21 cellular contexts compared by ENCODE assay signal in the genomic region with DNA sequence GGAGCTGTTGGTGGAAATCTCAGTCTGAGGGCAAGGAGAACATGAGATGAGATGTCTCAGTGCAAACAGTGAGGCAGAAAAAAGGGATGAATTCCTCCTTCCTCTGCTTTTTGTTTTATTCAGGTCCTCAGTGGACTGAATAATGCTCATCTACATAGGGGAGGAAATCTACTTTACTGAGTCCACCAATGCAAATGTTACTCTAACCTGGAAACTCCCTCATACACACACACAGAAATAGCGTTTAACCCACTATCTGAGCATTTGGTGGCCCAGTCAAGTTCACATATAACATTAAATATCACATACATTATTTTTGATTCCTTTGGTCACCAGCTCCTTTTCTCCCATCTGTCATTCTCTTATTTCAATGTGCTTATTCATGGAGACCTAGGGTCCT.
"Had no signal": no experiment of that assay in that cellular context is flagged by ENCODE, and none has a peak within 500 bp of the region (broad histone marks: within the 10 kb centered on the region; RNA-seq: fewer than 3 reads in every experiment).

No MANE protein-coding gene starts in this region.

- H3K9me3 ChIP-seq: colonic mucosa, neutrophil, ovary, prostate gland, upper lobe of left lung had no signal

- H3K27ac ChIP-seq: colonic mucosa, dorsolateral prefrontal cortex, heart right ventricle, neutrophil, ovary, prostate gland, upper lobe of left lung, VCaP had no signal

- H3K27me3 ChIP-seq: colonic mucosa, dorsolateral prefrontal cortex, heart right ventricle, neutrophil, ovary, upper lobe of left lung had no signal

- H3K4me3 ChIP-seq: colonic mucosa, dorsolateral prefrontal cortex, heart right ventricle, ovary, prostate gland, upper lobe of left lung had no signal

- H3K4me3 Mint-ChIP-seq: activated CD4-positive, alpha-beta memory T cell treated with anti-CD3 and anti-CD28 coated beads, Interleukin-2, amount 10 ng/mL, durations not matched to agents 7 days and 5 days; activated CD4-positive, alpha-beta T cell treated with anti-CD3 and anti-CD28 coated beads, Interleukin-2, amount 10 ng/mL, durations not matched to agents 24 days and 14 days; activated naive CD4-positive, alpha-beta T cell treated with anti-CD3 and anti-CD28 coated beads, Interleukin-2, amount 10 ng/mL, durations not matched to agents 7 days and 5 days; memory B cell; nephron had no signal

- H3K27me3 Mint-ChIP-seq: activated CD4-positive, alpha-beta memory T cell treated with anti-CD3 and anti-CD28 coated beads, Interleukin-2, amount 10 ng/mL, durations not matched to agents 7 days and 5 days; activated CD4-positive, alpha-beta T cell treated with anti-CD3 and anti-CD28 coated beads, Interleukin-2, amount 10 ng/mL, durations not matched to agents 24 days and 14 days; activated naive CD4-positive, alpha-beta T cell treated with anti-CD3 and anti-CD28 coated beads, Interleukin-2, amount 10 ng/mL, durations not matched to agents 7 days and 5 days; memory B cell had no signal

- H3K4me1 ChIP-seq: colonic mucosa, prostate gland, upper lobe of left lung had no signal

- DNase-seq: activated CD4-positive, alpha-beta memory T cell treated with anti-CD3 and anti-CD28 coated beads, Interleukin-2, amount 10 ng/mL, durations not matched to agents 7 days and 5 days; activated CD4-positive, alpha-beta T cell treated with anti-CD3 and anti-CD28 coated beads, Interleukin-2, amount 10 ng/mL, durations not matched to agents 24 days and 14 days; activated effector memory CD4-positive, alpha-beta T cell treated with anti-CD3 and anti-CD28 coated beads, Interleukin-2, amount 50 U/mL, for 16 hours; activated naive CD4-positive, alpha-beta T cell treated with anti-CD3 and anti-CD28 coated beads, Interleukin-2, amount 10 ng/mL, durations not matched to agents 7 days and 5 days; amygdala; colonic mucosa; dorsolateral prefrontal cortex; heart right ventricle; islet precursor cell; left cardiac atrium; ovary; stimulated activated CD4-positive, alpha-beta T cell treated with anti-CD3 and anti-CD28 coated beads, Interleukin-4, amount 100 ng/mL, for 1 hour; stimulated activated naive CD4-positive, alpha-beta T cell treated with Interleukin-2 at 50 U/mL for 16 hours; upper lobe of left lung had no signal

- H3K36me3 ChIP-seq: colonic mucosa, heart right ventricle, neutrophil, ovary, prostate gland, upper lobe of left lung had no signal

- H3K36me3 Mint-ChIP-seq: activated naive CD4-positive, alpha-beta T cell treated with anti-CD3 and anti-CD28 coated beads, Interleukin-2, amount 10 ng/mL, durations not matched to agents 7 days and 5 days; memory B cell had no signal

- FAIRE-seq: bronchial epithelial cell had no signal

- H3K4me1 Mint-ChIP-seq: activated CD4-positive, alpha-beta memory T cell treated with anti-CD3 and anti-CD28 coated beads, Interleukin-2, amount 10 ng/mL, durations not matched to agents 7 days and 5 days; activated CD4-positive, alpha-beta T cell treated with anti-CD3 and anti-CD28 coated beads, Interleukin-2, amount 10 ng/mL, durations not matched to agents 24 days and 14 days; activated naive CD4-positive, alpha-beta T cell treated with anti-CD3 and anti-CD28 coated beads, Interleukin-2, amount 10 ng/mL, durations not matched to agents 7 days and 5 days; memory B cell had no signal

- H3K9me3 Mint-ChIP-seq: activated CD4-positive, alpha-beta memory T cell treated with anti-CD3 and anti-CD28 coated beads, Interleukin-2, amount 10 ng/mL, durations not matched to agents 7 days and 5 days; activated CD4-positive, alpha-beta T cell treated with anti-CD3 and anti-CD28 coated beads, Interleukin-2, amount 10 ng/mL, durations not matched to agents 24 days and 14 days; activated naive CD4-positive, alpha-beta T cell treated with anti-CD3 and anti-CD28 coated beads, Interleukin-2, amount 10 ng/mL, durations not matched to agents 7 days and 5 days; memory B cell; nephron had no signal

- ATAC-seq: activated CD4-positive, CD25-positive, alpha-beta regulatory T cell treated with anti-CD3 and anti-CD28 coated beads, Interleukin-2, amount 50 U/mL, for 24 hours; heart right ventricle; left cardiac atrium had no signal

- H3K27ac Mint-ChIP-seq: activated CD4-positive, alpha-beta memory T cell treated with anti-CD3 and anti-CD28 coated beads, Interleukin-2, amount 10 ng/mL, durations not matched to agents 7 days and 5 days; activated CD4-positive, alpha-beta T cell treated with anti-CD3 and anti-CD28 coated beads, Interleukin-2, amount 10 ng/mL, durations not matched to agents 24 days and 14 days; activated naive CD4-positive, alpha-beta T cell treated with anti-CD3 and anti-CD28 coated beads, Interleukin-2, amount 10 ng/mL, durations not matched to agents 7 days and 5 days; memory B cell had no signal
